ENCODE assay signal across 19 cellular contexts in genomic region chr11:26556582-26556981, GRCh38. TPM values are rescaled to one million over a fixed set of nuclear protein-coding genes. Genes with fewer than 3 reads are reported as not detected.
"Had no signal": no experiment of that assay in that cellular context is flagged by ENCODE, and none has a peak within 500 bp of the region (broad histone marks: within the 10 kb centered on the region; RNA-seq: fewer than 3 reads in every experiment).

No MANE protein-coding gene starts in this region.

- H3K9me3 Mint-ChIP-seq: activated naive CD8-positive, alpha-beta T cell treated with anti-CD3 and anti-CD28 coated beads, Interleukin-2, amount 10 ng/mL, durations not matched to agents 7 days and 5 days; WTC11 had no signal

- H3K27me3 ChIP-seq: heart right ventricle, suprapubic skin had no signal

- H3K27ac ChIP-seq: heart right ventricle, prostate gland, suprapubic skin had no signal

- H3K4me3 Mint-ChIP-seq: activated CD8-positive, alpha-beta T cell treated with anti-CD3 and anti-CD28 coated beads, Interleukin-2, amount 10 ng/mL, durations not matched to agents 7 days and 5 days; activated naive CD8-positive, alpha-beta T cell treated with anti-CD3 and anti-CD28 coated beads, Interleukin-2, amount 10 ng/mL, durations not matched to agents 7 days and 5 days; natural killer cell; WTC11 had no signal

- H3K4me3 ChIP-seq: heart right ventricle, prostate gland, suprapubic skin had no signal

- H3K4me1 ChIP-seq: heart right ventricle, prostate gland, suprapubic skin had no signal

- ATAC-seq: activated CD8-positive, alpha-beta T cell treated with anti-CD3 and anti-CD28 coated beads, Interleukin-2, amount 10 ng/mL, durations not matched to agents 7 days and 5 days; heart right ventricle; natural killer cell; sciatic nerve; WTC11 had no signal

- H3K4me1 Mint-ChIP-seq: activated naive CD8-positive, alpha-beta T cell treated with anti-CD3 and anti-CD28 coated beads, Interleukin-2, amount 10 ng/mL, durations not matched to agents 7 days and 5 days; natural killer cell had no signal

- H3K27ac Mint-ChIP-seq: activated CD8-positive, alpha-beta T cell treated with anti-CD3 and anti-CD28 coated beads, Interleukin-2, amount 10 ng/mL, durations not matched to agents 7 days and 5 days; activated naive CD8-positive, alpha-beta T cell treated with anti-CD3 and anti-CD28 coated beads, Interleukin-2, amount 10 ng/mL, durations not matched to agents 7 days and 5 days; natural killer cell; WTC11 had no signal

- H3K36me3 Mint-ChIP-seq: activated naive CD8-positive, alpha-beta T cell treated with anti-CD3 and anti-CD28 coated beads, Interleukin-2, amount 10 ng/mL, durations not matched to agents 7 days and 5 days; natural killer cell; WTC11 had no signal

- H3K36me3 ChIP-seq: heart right ventricle, prostate gland, suprapubic skin had no signal

- H3K9me3 ChIP-seq: heart right ventricle, prostate gland, suprapubic skin had no signal

- DNase-seq: activated CD4-positive, alpha-beta T cell treated with anti-CD3 and anti-CD28 coated beads for 48 hours; activated CD8-positive, alpha-beta memory T cell treated with anti-CD3 and anti-CD28 coated beads, Interleukin-2, amount 50 U/mL, for 48 hours; activated CD8-positive, alpha-beta T cell treated with anti-CD3 and anti-CD28 coated beads, Interleukin-2, amount 10 ng/mL, durations not matched to agents 7 days and 5 days; activated naive CD8-positive, alpha-beta T cell treated with anti-CD3 and anti-CD28 coated beads, Interleukin-2, amount 10 ng/mL, durations not matched to agents 7 days and 5 days; anterior cingulate cortex; heart right ventricle; kidney glomerular epithelial cell; natural killer cell; nucleus accumbens; stimulated activated naive CD4-positive, alpha-beta T cell treated with Interleukin-2 at 50 U/mL for 16 hours had no signal

RNA-seq across cellular contexts. Expression of gene MUC15, which starts 15.5 kb away (rescaled TPM):
- total RNA-seq: activated CD8-positive, alpha-beta T cell treated with anti-CD3 and anti-CD28 coated beads, Interleukin-2, amount 10 ng/mL, durations not matched to agents 7 days and 5 days; activated naive CD8-positive, alpha-beta T cell treated with anti-CD3 and anti-CD28 coated beads, Interleukin-2, amount 10 ng/mL, durations not matched to agents 7 days and 5 days; fibroblast of lung; frontal cortex; heart right ventricle; lung microvascular endothelial cell; mononuclear cell; natural killer cell; sciatic nerve; T-helper 1 cell treated with Interleukin-12 subunit alpha and Interleukin-12 subunit beta and Interleukin-4 antibody, amounts not matched to agents 30 ng/mL and 1 ng/mL, for 36 hours; WTC11 had no signal
- polyA plus RNA-seq: fibroblast of lung had no signal
